ENCODE assay signal across 9 cellular contexts in the genomic region with DNA sequence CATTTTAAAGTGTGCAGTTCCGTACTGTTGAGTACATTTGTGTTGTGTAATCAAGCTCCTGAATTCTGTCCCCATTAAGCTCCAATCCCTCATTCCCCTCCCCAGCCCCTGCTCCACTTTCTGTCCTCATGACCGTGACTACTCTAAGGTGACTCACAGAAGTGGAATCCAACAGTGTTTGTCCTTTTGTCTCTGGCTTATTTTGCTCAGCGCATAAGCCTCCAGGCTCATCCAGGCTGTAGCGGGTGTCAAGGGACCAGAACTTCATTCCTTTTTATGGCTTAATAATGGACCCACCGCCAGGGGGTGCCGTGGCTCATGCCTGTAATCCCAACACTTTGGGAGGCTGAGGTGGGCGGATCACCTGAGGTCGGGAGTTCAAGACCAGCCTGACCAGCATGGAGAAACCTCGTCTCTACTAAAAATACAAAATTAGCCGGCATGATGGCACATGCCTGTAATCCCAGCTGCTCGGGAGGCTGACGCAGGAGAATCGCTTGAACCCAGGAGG. TPM values are rescaled to one million over a fixed set of nuclear protein-coding genes. Genes with fewer than 3 reads are reported as not detected.
DNase-seq lines count a peak whose midpoint lies in the region; ATAC-seq, FAIRE-seq and TF ChIP-seq lines count a peak whose summit lies in the region.
"Not testable (repeated sequence)": the region's sequence is repeated elsewhere in the genome, so short reads cannot be mapped to it uniquely, and the experiment has no call there.
"Had no signal": no experiment of that assay in that cellular context is flagged by ENCODE, and none has a peak within 500 bp of the region (broad histone marks: within the 10 kb centered on the region; RNA-seq: fewer than 3 reads in every experiment).

No MANE protein-coding gene starts in this region.

- H3K9me3 Mint-ChIP-seq in CD4-positive, alpha-beta memory T cell; activated T-cell treated with anti-CD3 and anti-CD28 coated beads, Interleukin-2, amount 50 U/mL, for 72 hours; stimulated activated effector memory CD8-positive, alpha-beta T cell treated with anti-CD3 and anti-CD28 coated beads, Interleukin-12 subunit alpha, Interleukin-12 subunit beta, amount 100 ng/mL, for 72 hours: not testable (repeated sequence)

- POLR2A ChIA-PET in CD4-positive, alpha-beta memory T cell (lab: Charles Lee; ENCODE audit: partially characterized antibody), result interaction anchor here (1.3 to 9.0 kb wide), 7 partner anchors 12 to 75 kb away, joined by 3 to 71 read pairs (median 5); a partner anchor contains a TSS
- POLR2A ChIA-PET in SK-N-SH (lab: Yijun Ruan, JAX), result interaction anchor here (0.9 to 1.1 kb wide), 3 partner anchors 11 to 18 kb away, joined by 3 read pairs; no protein-coding TSS in a partner anchor
- POLR2A ChIA-PET in endothelial cell of umbilical vein (lab: Charles Lee), result not testable (repeated sequence)

- ATAC-seq in activated T-cell treated with anti-CD3 and anti-CD28 coated beads, Interleukin-2, amount 50 U/mL, for 72 hours (replicated peaks in 1 of 2); stimulated activated effector memory CD8-positive, alpha-beta T cell treated with anti-CD3 and anti-CD28 coated beads, Interleukin-12 subunit alpha, Interleukin-12 subunit beta, amount 100 ng/mL, for 72 hours: not testable (repeated sequence)
- ATAC-seq in right lobe of liver, result peak in 1 of 4 donors; percentile 35

- dilution Hi-C loops in endothelial cell of umbilical vein (cut with MboI; ENCODE audit: extremely low pct_ligation_motif_present, low sequenced_read_pairs), result not testable (repeated sequence)

- FAIRE-seq in H54 (lab: Jason Lieb, UNC) (peak; percentile 93), endothelial cell of umbilical vein (lab: Jason Lieb, UNC) (peak; percentile 53)

- CTCF ChIA-PET in CD4-positive, alpha-beta memory T cell (lab: Charles Lee; ENCODE audit: partially characterized antibody), result interaction anchor here (0.8 to 6.0 kb wide), 24 partner anchors 7 to 510 kb away, joined by 3 to 84 read pairs (median 4); a partner anchor contains a TSS
- CTCF ChIA-PET in SK-N-SH (lab: Yijun Ruan, JAX) (interaction anchor here (0.6 to 22.4 kb wide), 16 partner anchors 9 to 343 kb away, joined by 3 to 358 read pairs (median 4); a partner anchor contains a TSS), endothelial cell of umbilical vein (lab: Charles Lee) (interaction anchor here (0.8 to 3.0 kb wide), 15 partner anchors 9 to 343 kb away, joined by 3 to 67 read pairs (median 5); a partner anchor contains a TSS)

- H3K4me1 ChIP-seq in CD4-positive, alpha-beta memory T cell (ENCODE audit: insufficient read depth, low read length), result peaks cover 14% of the 10 kb centered on the region
- H3K4me1 ChIP-seq in SK-N-SH (ENCODE audit: control insufficient read depth in 1 of 2, insufficient read depth in 2 of 2, low read depth in 1 of 2, low read length in 1 of 2) (peaks cover 23 to 44% of the 10 kb centered on the region in 2 experiments; a peak in 2 of 4 replicates), right lobe of liver (peaks cover 0 to 20% (median 2%) of the 10 kb centered on the region in 4 donors)
- not testable (repeated sequence) for H3K4me1 ChIP-seq in endothelial cell of umbilical vein (ENCODE audit: control insufficient read depth, extremely low read depth, insufficient read depth, low read length)

- not testable (repeated sequence) for H3K36me3 Mint-ChIP-seq in CD4-positive, alpha-beta memory T cell; activated T-cell treated with anti-CD3 and anti-CD28 coated beads, Interleukin-2, amount 50 U/mL, for 72 hours (ENCODE audit: insufficient read depth in 2 of 2); stimulated activated effector memory CD8-positive, alpha-beta T cell treated with anti-CD3 and anti-CD28 coated beads, Interleukin-12 subunit alpha, Interleukin-12 subunit beta, amount 100 ng/mL, for 72 hours

- H3K27ac ChIP-seq in CD4-positive, alpha-beta memory T cell (ENCODE audit: low read depth, low read length); endothelial cell of umbilical vein (ENCODE audit: insufficient read depth, low read depth, low read length); right lobe of liver: not testable (repeated sequence)
- peak overlapping the region in 1 of 2 experiments; percentile 67; a peak in 2 of 4 replicates for H3K27ac ChIP-seq in SK-N-SH (ENCODE audit: low read depth in 2 of 2, low read length in 1 of 2)

- not testable (repeated sequence) for H3K4me2 ChIP-seq in SK-N-SH; endothelial cell of umbilical vein (ENCODE audit: insufficient read depth, low read length)

- not testable (repeated sequence) for H3K79me2 ChIP-seq in SK-N-SH (ENCODE audit: insufficient read depth); endothelial cell of umbilical vein (ENCODE audit: control insufficient read depth, insufficient read depth, low read length)

- peak in 1 of 2 experiments; percentile 5; a peak in 1 of 4 replicates for TF ChIP-seq EP300 in SK-N-SH (IDR thresholded peaks at IDR 0.05; ENCODE audit: borderline replicate concordance in 1 of 2, low read depth in 1 of 2, low read length in 1 of 2)

- TF ChIP-seq CTCF in SK-N-SH (IDR thresholded peaks at IDR 0.05), result peak; percentile 82
- peak; percentile 36 for TF ChIP-seq CTCF in endothelial cell of umbilical vein (IDR thresholded peaks at IDR 0.05; ENCODE audit: extremely low read depth in 1 of 2, insufficient read depth in 1 of 2, low read depth in 1 of 2, low read length in 2 of 2)
- TF ChIP-seq CTCF in right lobe of liver (IDR thresholded peaks at IDR 0.05), result peak; percentile 36 to 48 (median 38)

- peaks cover 0 to 13% (median 2%) of the 10 kb centered on the region in 4 donors for H3K4me1 Mint-ChIP-seq in CD4-positive, alpha-beta memory T cell
- H3K4me1 Mint-ChIP-seq in activated T-cell treated with anti-CD3 and anti-CD28 coated beads, Interleukin-2, amount 50 U/mL, for 72 hours (ENCODE audit: low read depth), result not testable (repeated sequence)
- H3K4me1 Mint-ChIP-seq in stimulated activated effector memory CD8-positive, alpha-beta T cell treated with anti-CD3 and anti-CD28 coated beads, Interleukin-12 subunit alpha, Interleukin-12 subunit beta, amount 100 ng/mL, for 72 hours, result peaks cover 11% of the 10 kb centered on the region

- H3F3A ChIP-seq in SK-N-SH (replicated peaks; ENCODE audit: insufficient read depth), result peaks cover 25% of the 10 kb centered on the region

- intact Hi-C loops in CD4-positive, alpha-beta memory T cell (cut with micrococcal nuclease), result not testable (repeated sequence)
- intact Hi-C loops in endothelial cell of umbilical vein (cut with micrococcal nuclease) (loop anchor here (1.0 to 2.0 kb wide), 2 partner anchors 29 to 342 kb away; no protein-coding TSS in a partner anchor), right lobe of liver (cut with DNase I) (loop anchor here (5.0 kb wide), 2 partner anchors 75 to 340 kb away; a partner anchor contains a TSS)

- 19% methylated on average over 13 of the region's 13 CpGs for WGBS in SK-N-SH (ENCODE audit: low lambda C conversion rate)
- 43% methylated on average over 11 of the region's 13 CpGs for WGBS in right lobe of liver (ENCODE audit: insufficient coverage, low coverage, low lambda C conversion rate, missing lambda C conversion rate)

- not testable (repeated sequence) for BruUV-seq in endothelial cell of umbilical vein (replicated peaks; lab: Mats Ljungman, UMichigan)

- H3K9me1 ChIP-seq in endothelial cell of umbilical vein (replicated peaks; ENCODE audit: control insufficient read depth, extremely low read depth, insufficient read depth, low read length), result not testable (repeated sequence)

- peaks cover 17 to 27% of the 10 kb centered on the region in 2 donors for H3K27me3 Mint-ChIP-seq in CD4-positive, alpha-beta memory T cell
- peaks cover 15% of the 10 kb centered on the region for H3K27me3 Mint-ChIP-seq in activated T-cell treated with anti-CD3 and anti-CD28 coated beads, Interleukin-2, amount 50 U/mL, for 72 hours (ENCODE audit: low read depth)

- not testable (repeated sequence) for H3K4me3 ChIP-seq in CD4-positive, alpha-beta memory T cell (ENCODE audit: low read length in 2 of 2); SK-N-SH (ENCODE audit: low read depth in 2 of 2, low read length in 1 of 2); endothelial cell of umbilical vein (replicated peaks in 1 of 3; ENCODE audit: insufficient read depth in 1 of 3, low read depth in 1 of 3, low read length in 3 of 3); right lobe of liver

- TF ChIP-seq POLR2A in H54 (IDR thresholded peaks at IDR 0.05; ENCODE audit: low read depth, low read length); endothelial cell of umbilical vein (IDR thresholded peaks at IDR 0.05; ENCODE audit: low read depth, low read length); right lobe of liver (IDR thresholded peaks at IDR 0.05): not testable (repeated sequence)

- H2AFZ ChIP-seq in SK-N-SH (ENCODE audit: low read depth); endothelial cell of umbilical vein (ENCODE audit: low read depth, low read length): not testable (repeated sequence)

- H3K27ac Mint-ChIP-seq in CD4-positive, alpha-beta memory T cell, result peak overlapping the region in 2 of 7 donors; percentile 29 to 43
- not testable (repeated sequence) for H3K27ac Mint-ChIP-seq in activated T-cell treated with anti-CD3 and anti-CD28 coated beads, Interleukin-2, amount 50 U/mL, for 72 hours; stimulated activated effector memory CD8-positive, alpha-beta T cell treated with anti-CD3 and anti-CD28 coated beads, Interleukin-12 subunit alpha, Interleukin-12 subunit beta, amount 100 ng/mL, for 72 hours

- not testable (repeated sequence) for H3K36me3 ChIP-seq in CD4-positive, alpha-beta memory T cell (ENCODE audit: insufficient read depth, low read length); SK-N-SH (replicated peaks in 1 of 2; ENCODE audit: control insufficient read depth in 1 of 2, insufficient read depth in 2 of 2, low read length in 1 of 2); endothelial cell of umbilical vein (ENCODE audit: control insufficient read depth in 2 of 2, extremely low read depth in 1 of 2, insufficient read depth in 2 of 2, low read length in 2 of 2); right lobe of liver

- not testable (repeated sequence) for H3K9me2 ChIP-seq in SK-N-SH

- not testable (repeated sequence) for H3K9me3 ChIP-seq in CD4-positive, alpha-beta memory T cell (ENCODE audit: control insufficient read depth in 1 of 2, low read length in 2 of 2); SK-N-SH; endothelial cell of umbilical vein (replicated peaks; ENCODE audit: control insufficient read depth, insufficient read depth, low read length); right lobe of liver

- peak; percentile 26; the same call in 1 of the 2 replicates for TF ChIP-seq RAD21 in SK-N-SH (IDR thresholded peaks at IDR 0.05; ENCODE audit: low read length)

- peaks cover 12% of the 10 kb centered on the region; the same call in 1 of the 2 replicates for H4K20me1 ChIP-seq in SK-N-SH (ENCODE audit: insufficient read depth)
- H4K20me1 ChIP-seq in endothelial cell of umbilical vein (replicated peaks; ENCODE audit: control insufficient read depth, extremely low read depth, insufficient read depth, low read length), result not testable (repeated sequence)

- H3K4me3 Mint-ChIP-seq in CD4-positive, alpha-beta memory T cell, result peak overlapping the region in 1 of 8 donors; percentile 46
- not testable (repeated sequence) for H3K4me3 Mint-ChIP-seq in activated T-cell treated with anti-CD3 and anti-CD28 coated beads, Interleukin-2, amount 50 U/mL, for 72 hours; stimulated activated effector memory CD8-positive, alpha-beta T cell treated with anti-CD3 and anti-CD28 coated beads, Interleukin-12 subunit alpha, Interleukin-12 subunit beta, amount 100 ng/mL, for 72 hours

- peaks cover 28% of the 10 kb centered on the region for H3K27me3 ChIP-seq in CD4-positive, alpha-beta memory T cell (ENCODE audit: insufficient read depth, low read length)
- H3K27me3 ChIP-seq in SK-N-SH (ENCODE audit: insufficient read depth); endothelial cell of umbilical vein (ENCODE audit: control insufficient read depth in 2 of 2, insufficient read depth in 2 of 2, low read length in 2 of 2); right lobe of liver: not testable (repeated sequence)

- peak in 3 of 5 donors; percentile 36 to 42 (median 40) for DNase-seq in CD4-positive, alpha-beta memory T cell
- peak; percentile 96 for DNase-seq in H54 (ENCODE audit: insufficient read length, low spot score)
- DNase-seq in NCI-H146 (lab: John Stamatoyannopoulos, UW), result peak; percentile 61
- DNase-seq in SK-N-SH, right lobe of liver: not testable (repeated sequence)
- peak; percentile 70 to 74 for DNase-seq in activated T-cell treated with anti-CD3 and anti-CD28 coated beads, Interleukin-2, amount 50 U/mL, for 72 hours
- DNase-seq in endothelial cell of umbilical vein (ENCODE audit: low read depth, low spot score), result peak; percentile 46
- DNase-seq in stimulated activated effector memory CD8-positive, alpha-beta T cell treated with anti-CD3 and anti-CD28 coated beads, Interleukin-12 subunit alpha, Interleukin-12 subunit beta, amount 100 ng/mL, for 72 hours (ENCODE audit: low spot score in 2 of 2), result peak; percentile 43 to 79

- not testable (repeated sequence) for H3K9ac ChIP-seq in SK-N-SH; endothelial cell of umbilical vein (replicated peaks; ENCODE audit: extremely low read depth, insufficient read depth, low read length)

RNA-seq across cellular contexts. Expression of a gene that starts 2.1 kb away (rescaled TPM):
- total RNA-seq in CD4-positive, alpha-beta memory T cell, result 1 to 10 TPM; 6.9 to 7.7 TPM
- 10 to 100 TPM in 1 of 2 donors, 1 to 10 TPM in 1; 8.3 to 18.8 TPM for polyA plus RNA-seq in CD4-positive, alpha-beta memory T cell
- polyA plus RNA-seq in SK-N-SH (2012; rRNA removed), result 52.4 and 59.7 TPM in 2 replicates
- polyA plus RNA-seq in SK-N-SH (2012; cell fraction: cytosol; rRNA removed), result 25.1 and 56.0 TPM in 2 replicates
- 47.0 and 55.6 TPM in 2 replicates for polyA plus RNA-seq in SK-N-SH (2012; cell fraction: nucleus; rRNA removed)
- total RNA-seq in activated T-cell treated with anti-CD3 and anti-CD28 coated beads, Interleukin-2, amount 50 U/mL, for 72 hours, result 10 to 100 TPM; 11.1 to 11.7 TPM
- 14.1 and 16.1 TPM in 2 replicates for total RNA-seq in endothelial cell of umbilical vein
- polyA plus RNA-seq in endothelial cell of umbilical vein, result 10.0 and 23.4 TPM in 2 replicates
- 4.0 and 12.5 TPM in 2 replicates for polyA plus RNA-seq in endothelial cell of umbilical vein (2011; cell fraction: cytosol; rRNA removed)
- 5.6 and 7.0 TPM in 2 replicates for polyA plus RNA-seq in endothelial cell of umbilical vein (2011; cell fraction: nucleus; rRNA removed)
- polyA plus RNA-seq in endothelial cell of umbilical vein (2012), result 8.6 and 24.8 TPM in 2 replicates
- 5.5 and 6.7 TPM in 2 replicates for polyA minus RNA-seq in endothelial cell of umbilical vein
- 11.3 TPM for polyA minus RNA-seq in endothelial cell of umbilical vein (2011; cell fraction: cytosol; rRNA and poly(A)+ RNA removed)
- 1.1 and 3.7 TPM in 2 replicates for polyA minus RNA-seq in endothelial cell of umbilical vein (2011; cell fraction: nucleus; rRNA and poly(A)+ RNA removed)
- 10 to 100 TPM; 14.0 to 43.7 (median 26.2) TPM for total RNA-seq in right lobe of liver

RNA-seq across cellular contexts. Expression of a gene that starts 7.2 kb away (rescaled TPM):
- 10 to 100 TPM; 58.4 to 59.5 TPM for total RNA-seq in CD4-positive, alpha-beta memory T cell
- 10 to 100 TPM in 1 of 2 donors, 1 to 10 TPM in 1; 9.3 to 38.6 TPM for polyA plus RNA-seq in CD4-positive, alpha-beta memory T cell
- 17.7 and 19.8 TPM in 2 replicates for polyA plus RNA-seq in SK-N-SH (2012; rRNA removed)
- 11.3 and 18.3 TPM in 2 replicates for polyA plus RNA-seq in SK-N-SH (2012; cell fraction: cytosol; rRNA removed)
- polyA plus RNA-seq in SK-N-SH (2012; cell fraction: nucleus; rRNA removed), result 19.3 and 27.4 TPM in 2 replicates
- 1 to 10 TPM; 8.8 TPM for total RNA-seq in activated T-cell treated with anti-CD3 and anti-CD28 coated beads, Interleukin-2, amount 50 U/mL, for 72 hours
- total RNA-seq in endothelial cell of umbilical vein, result 0.22 TPM in 1 of 2 replicates, not detected in the other
- 0.07 and 0.18 TPM in 2 replicates for polyA plus RNA-seq in endothelial cell of umbilical vein
- polyA plus RNA-seq in endothelial cell of umbilical vein (2011; cell fraction: cytosol; rRNA removed), result 0.07 and 0.08 TPM in 2 replicates
- 0.04 and 0.06 TPM in 2 replicates for polyA plus RNA-seq in endothelial cell of umbilical vein (2011; cell fraction: nucleus; rRNA removed)
- 0.79 and 1.7 TPM in 2 replicates for polyA plus RNA-seq in endothelial cell of umbilical vein (2012)
- polyA minus RNA-seq in endothelial cell of umbilical vein, result not detected in 2 replicates
- polyA minus RNA-seq in endothelial cell of umbilical vein (2011; cell fraction: cytosol; rRNA and poly(A)+ RNA removed), result 18.2 TPM
- 0.24 TPM in 1 of 2 replicates, not detected in the other for polyA minus RNA-seq in endothelial cell of umbilical vein (2011; cell fraction: nucleus; rRNA and poly(A)+ RNA removed)
- 1 to 10 TPM in 2 of 6 experiments, under 1 TPM in 1, not detected in 3; 0.05 to 2.3 (median 1.7) TPM for total RNA-seq in right lobe of liver
- total RNA-seq: Right ventricle myocardium inferior had no signal

RNA-seq across cellular contexts. Expression of a gene that starts 8.2 kb away (rescaled TPM):
- total RNA-seq in CD4-positive, alpha-beta memory T cell, result 10 to 100 TPM; 21.5 to 23.5 TPM
- 10 to 100 TPM; 14.5 to 36.4 TPM for polyA plus RNA-seq in CD4-positive, alpha-beta memory T cell
- 49.5 and 57.4 TPM in 2 replicates for polyA plus RNA-seq in SK-N-SH (2012; rRNA removed)
- polyA plus RNA-seq in SK-N-SH (2012; cell fraction: cytosol; rRNA removed), result 22.6 and 32.2 TPM in 2 replicates
- 144 and 312 TPM in 2 replicates for polyA plus RNA-seq in SK-N-SH (2012; cell fraction: nucleus; rRNA removed)
- total RNA-seq in activated T-cell treated with anti-CD3 and anti-CD28 coated beads, Interleukin-2, amount 50 U/mL, for 72 hours, result 10 to 100 TPM; 36.4 to 36.9 TPM
- 26.1 and 29.1 TPM in 2 replicates for total RNA-seq in endothelial cell of umbilical vein
- 27.9 and 40.5 TPM in 2 replicates for polyA plus RNA-seq in endothelial cell of umbilical vein
- 8.9 and 14.7 TPM in 2 replicates for polyA plus RNA-seq in endothelial cell of umbilical vein (2011; cell fraction: cytosol; rRNA removed)
- polyA plus RNA-seq in endothelial cell of umbilical vein (2011; cell fraction: nucleus; rRNA removed), result 12.9 and 20.3 TPM in 2 replicates
- polyA plus RNA-seq in endothelial cell of umbilical vein (2012), result 8.8 and 20.8 TPM in 2 replicates
- 2.7 and 3.2 TPM in 2 replicates for polyA minus RNA-seq in endothelial cell of umbilical vein
- polyA minus RNA-seq in endothelial cell of umbilical vein (2011; cell fraction: cytosol; rRNA and poly(A)+ RNA removed), result 24.6 TPM
- polyA minus RNA-seq in endothelial cell of umbilical vein (2011; cell fraction: nucleus; rRNA and poly(A)+ RNA removed), result 2.8 and 3.0 TPM in 2 replicates
- total RNA-seq in right lobe of liver, result 10 to 100 TPM; 19.7 to 56.0 (median 28.2) TPM

RNA-seq across cellular contexts. Expression of a gene that starts 13.4 kb away (rescaled TPM):
- 1 to 10 TPM; 4.5 to 5.1 TPM for total RNA-seq in CD4-positive, alpha-beta memory T cell
- not detected for polyA plus RNA-seq in CD4-positive, alpha-beta memory T cell
- polyA plus RNA-seq in SK-N-SH (2012; rRNA removed) (15.4 and 18.8 TPM in 2 replicates), endothelial cell of umbilical vein (0.50 and 1.2 TPM in 2 replicates)
- 1.4 and 2.8 TPM in 2 replicates for polyA plus RNA-seq in SK-N-SH (2012; cell fraction: cytosol; rRNA removed)
- 160 and 164 TPM in 2 replicates for polyA plus RNA-seq in SK-N-SH (2012; cell fraction: nucleus; rRNA removed)
- total RNA-seq in activated T-cell treated with anti-CD3 and anti-CD28 coated beads, Interleukin-2, amount 50 U/mL, for 72 hours, result 1 to 10 TPM; 3.0 to 3.9 TPM
- total RNA-seq in endothelial cell of umbilical vein (0.53 and 1.3 TPM in 2 replicates), right lobe of liver (under 1 TPM in 1 of 6 experiments, not detected in 5; 0.31 TPM)
- polyA plus RNA-seq in endothelial cell of umbilical vein (2011; cell fraction: cytosol; rRNA removed), result 0.35 and 0.65 TPM in 2 replicates
- polyA plus RNA-seq in endothelial cell of umbilical vein (2011; cell fraction: nucleus; rRNA removed), result 9.5 and 14.2 TPM in 2 replicates
- polyA plus RNA-seq in endothelial cell of umbilical vein (2012), result 2.1 and 3.5 TPM in 2 replicates
- polyA minus RNA-seq in endothelial cell of umbilical vein, result 0.23 and 0.32 TPM in 2 replicates
- polyA minus RNA-seq in endothelial cell of umbilical vein (2011; cell fraction: cytosol; rRNA and poly(A)+ RNA removed), result 3.3 TPM
- 1.2 and 1.5 TPM in 2 replicates for polyA minus RNA-seq in endothelial cell of umbilical vein (2011; cell fraction: nucleus; rRNA and poly(A)+ RNA removed)

RNA-seq across cellular contexts. Expression of a gene that starts 14.1 kb away (rescaled TPM):
- 10 to 100 TPM; 17.2 to 24.4 TPM for total RNA-seq in CD4-positive, alpha-beta memory T cell
- 1 to 10 TPM; 2.2 to 4.0 TPM for polyA plus RNA-seq in CD4-positive, alpha-beta memory T cell
- polyA plus RNA-seq in SK-N-SH (2012; rRNA removed) (60.6 and 65.5 TPM in 2 replicates), endothelial cell of umbilical vein (6.3 and 8.5 TPM in 2 replicates)
- polyA plus RNA-seq in SK-N-SH (2012; cell fraction: cytosol; rRNA removed), result 15.2 and 18.9 TPM in 2 replicates
- 374 and 593 TPM in 2 replicates for polyA plus RNA-seq in SK-N-SH (2012; cell fraction: nucleus; rRNA removed)
- 10 to 100 TPM; 11.4 to 17.6 TPM for total RNA-seq in activated T-cell treated with anti-CD3 and anti-CD28 coated beads, Interleukin-2, amount 50 U/mL, for 72 hours
- total RNA-seq in endothelial cell of umbilical vein (5.9 and 6.8 TPM in 2 replicates), right lobe of liver (1 to 10 TPM in 4 of 6 experiments, under 1 TPM in 2; 0.83 to 2.5 (median 1.3) TPM)
- 1.4 and 3.2 TPM in 2 replicates for polyA plus RNA-seq in endothelial cell of umbilical vein (2011; cell fraction: cytosol; rRNA removed)
- polyA plus RNA-seq in endothelial cell of umbilical vein (2011; cell fraction: nucleus; rRNA removed), result 13.2 and 15.2 TPM in 2 replicates
- 5.6 and 13.6 TPM in 2 replicates for polyA plus RNA-seq in endothelial cell of umbilical vein (2012)
- polyA minus RNA-seq in endothelial cell of umbilical vein, result 2.6 and 3.6 TPM in 2 replicates
- 16.5 TPM for polyA minus RNA-seq in endothelial cell of umbilical vein (2011; cell fraction: cytosol; rRNA and poly(A)+ RNA removed)
- 1.8 and 1.9 TPM in 2 replicates for polyA minus RNA-seq in endothelial cell of umbilical vein (2011; cell fraction: nucleus; rRNA and poly(A)+ RNA removed)

Comparison
In these comparisons a context has a peak if more than half of its experiments do, and no peak if none do; other contexts are left out.
1. RNA of a gene that starts 7.2 kb away (total RNA-seq): 58.4 to 59.5 TPM in CD4-positive, alpha-beta memory T cell; 8.8 TPM in activated T-cell treated with anti-CD3 and anti-CD28 coated beads, Interleukin-2, amount 50 U/mL, for 72 hours, 0.22 TPM in endothelial cell of umbilical vein and 0.05 to 2.3 TPM in right lobe of liver; every median in the first group is over 4 times any median in the second.
2. Peak in every context shown above with its lines, with median percentiles within 50 percentile points of each other: CTCF ChIP-seq.